13 cellular contexts compared by ENCODE assay signal in genomic region chr3:134937256-134938023, GRCh38.
DNase-seq lines count a peak whose midpoint lies in the region; TF ChIP-seq lines count a peak whose summit lies in the region.
"Had no signal": no experiment of that assay in that cellular context is flagged by ENCODE, and none has a peak within 500 bp of the region (broad histone marks: within the 10 kb centered on the region; RNA-seq: fewer than 3 reads in every experiment).

No MANE protein-coding gene starts in this region.

- no peaks in the 10 kb centered on the region for H3K4me1 Mint-ChIP-seq in MCF 10A (ENCODE audit: insufficient read depth, unreplicated experiment)
- H3K4me1 Mint-ChIP-seq in osteocyte (ENCODE audit: unreplicated experiment): no peaks in the 10 kb centered on the region
- H3K4me1 Mint-ChIP-seq: central memory CD8-positive, alpha-beta T cell had no signal

- DNase-seq in MCF 10A (ENCODE audit: unreplicated experiment) (peak; percentile 9), breast epithelium (ENCODE audit: low spot score in 2 of 2) (no peak), NCI-H2227 treated with DMSO at 0.1 percent for 48 hours (lab: John Stamatoyannopoulos, UW) (peak; percentile 88), glomerular endothelial cell (ENCODE audit: extremely low read depth, low read depth, low spot score) (peak; percentile 2), thyroid gland (peak; percentile 9 to 23), osteocyte (ENCODE audit: extremely low spot score, unreplicated experiment) (no peak), putamen (ENCODE audit: low spot score) (no peak), H4 (ENCODE audit: low spot score) (no peak)
- DNase-seq: erythroblast, stomach had no signal

- 59 to 60% methylated on average over 6 to 8 of the region's 8 CpGs for WGBS in thyroid gland, 2 donors

- H3K27ac ChIP-seq in breast epithelium (no peak overlapping the region), thyroid gland (no peak overlapping the region)
- H3K27ac ChIP-seq: BLaER1, stomach had no signal

- TF ChIP-seq POLR2A in breast epithelium (IDR thresholded peaks at IDR 0.05) (no peak), thyroid gland (IDR thresholded peaks at IDR 0.05) (no peak)

- POLR2A ChIA-PET in MCF 10A (lab: Yijun Ruan, JAX): interaction anchor here (1.0 kb wide), 1 partner anchor 12 kb away, joined by 3 read pairs; no protein-coding TSS in a partner anchor

- CTCF ChIA-PET in MCF 10A (lab: Yijun Ruan, JAX): interaction anchor here (0.6 to 0.9 kb wide), 2 partner anchors 11 to 189 kb away, joined by 3 to 4 read pairs; no protein-coding TSS in a partner anchor

- no TSS peak for BruUV-seq in MCF 10A (replicated peaks; lab: Mats Ljungman, UMichigan)

- H3K36me3 Mint-ChIP-seq in MCF 10A (ENCODE audit: insufficient read depth, unreplicated experiment) (no peaks in the 10 kb centered on the region), osteocyte (ENCODE audit: unreplicated experiment) (no peaks in the 10 kb centered on the region)
- H3K36me3 Mint-ChIP-seq: activated naive CD8-positive, alpha-beta T cell had no signal

- H3K27me3 ChIP-seq in breast epithelium: no peaks in the 10 kb centered on the region
- no peaks in the 10 kb centered on the region for H3K27me3 ChIP-seq in thyroid gland
- H3K27me3 ChIP-seq: BLaER1, stomach had no signal

- TF ChIP-seq CTCF in MCF 10A (IDR thresholded peaks at IDR 0.05; ENCODE audit: unreplicated experiment): no peak
- no peak for TF ChIP-seq CTCF in breast epithelium (IDR thresholded peaks at IDR 0.05)
- no peak for TF ChIP-seq CTCF in thyroid gland (IDR thresholded peaks at IDR 0.05)
- no peak for TF ChIP-seq CTCF in osteocyte (IDR thresholded peaks at IDR 0.05)

- no peaks in the 10 kb centered on the region for H3K9me3 ChIP-seq in breast epithelium
- no peaks in the 10 kb centered on the region for H3K9me3 ChIP-seq in thyroid gland
- H3K9me3 ChIP-seq: BLaER1, stomach had no signal

- no peak overlapping the region for H3K4me3 ChIP-seq in breast epithelium
- H3K4me3 ChIP-seq in thyroid gland (replicated peaks in 1 of 3): no peak overlapping the region
- H3K4me3 ChIP-seq: BLaER1, stomach had no signal

- intact Hi-C loops in MCF 10A (cut with micrococcal nuclease) (no loop called here), breast epithelium (cut with DNase I; ENCODE audit: low total_unique reads) (loop anchor here (1.0 kb wide), 1 partner anchor 26 kb away; no protein-coding TSS in a partner anchor), thyroid gland (cut with DNase I) (no loop called here)

- H3K27ac Mint-ChIP-seq in MCF 10A (ENCODE audit: low read depth, unreplicated experiment) (no peak overlapping the region), osteocyte (ENCODE audit: unreplicated experiment) (no peak overlapping the region)
- H3K27ac Mint-ChIP-seq: activated naive CD8-positive, alpha-beta T cell had no signal

- H3K27me3 Mint-ChIP-seq in MCF 10A (ENCODE audit: insufficient read depth, unreplicated experiment) (no peaks in the 10 kb centered on the region), osteocyte (ENCODE audit: unreplicated experiment) (no peaks in the 10 kb centered on the region)
- H3K27me3 Mint-ChIP-seq: central memory CD8-positive, alpha-beta T cell had no signal

- H3K4me3 Mint-ChIP-seq in MCF 10A (ENCODE audit: unreplicated experiment): no peak overlapping the region
- H3K4me3 Mint-ChIP-seq in osteocyte (ENCODE audit: unreplicated experiment): no peak overlapping the region
- H3K4me3 Mint-ChIP-seq: activated naive CD8-positive, alpha-beta T cell; central memory CD8-positive, alpha-beta T cell had no signal

- H3K4me1 ChIP-seq in breast epithelium (no peaks in the 10 kb centered on the region), thyroid gland (no peaks in the 10 kb centered on the region)
- H3K4me1 ChIP-seq: BLaER1, stomach had no signal

- H3K36me3 ChIP-seq in breast epithelium (no peaks in the 10 kb centered on the region), thyroid gland (no peaks in the 10 kb centered on the region)
- H3K36me3 ChIP-seq: BLaER1, stomach had no signal

- H3K9me3 Mint-ChIP-seq in MCF 10A (ENCODE audit: unreplicated experiment) (peaks cover 14% of the 10 kb centered on the region), osteocyte (ENCODE audit: unreplicated experiment) (no peaks in the 10 kb centered on the region)

Comparison
In these comparisons a context has a peak if more than half of its experiments do, and no peak if none do; other contexts are left out.
1. DNase-seq: peak in MCF 10A (single experiment), NCI-H2227 treated with DMSO at 0.1 percent for 48 hours (single experiment), glomerular endothelial cell (single experiment) and thyroid gland (2 of 2); none in breast epithelium (0 of 2), osteocyte (single experiment), putamen (single experiment) and H4 (single experiment).